ENCODE assay signal across 13 cellular contexts in genomic region chr2:215751200-215751910, GRCh38.
DNase-seq lines count a peak whose midpoint lies in the region; ATAC-seq and TF ChIP-seq lines count a peak whose summit lies in the region.
"Had no signal": no experiment of that assay in that cellular context is flagged by ENCODE, and none has a peak within 500 bp of the region (broad histone marks: within the 10 kb centered on the region; RNA-seq: fewer than 3 reads in every experiment).

No MANE protein-coding gene starts in this region.

- H3K27me3 ChIP-seq in foreskin keratinocyte = no peaks in the 10 kb centered on the region
- H3K27me3 ChIP-seq: BLaER1 treated with 17β-estradiol and CSF1 and Interleukin-3, amounts not matched to agents 10 nM and 100 nM; gastrocnemius medialis had no signal

- H3K4me1 Mint-ChIP-seq in activated T-helper 17 cell treated with anti-CD3 and anti-CD28 coated beads, Interleukin-2, amount 50 U/mL, for 72 hours = peaks cover 11% of the 10 kb centered on the region
- H3K4me1 Mint-ChIP-seq in immature natural killer cell = peaks cover 21% of the 10 kb centered on the region in 2 donors

- DNase-seq in A172 (ENCODE audit: low spot score) (peak; percentile 33), GM03348 (ENCODE audit: low spot score) (peak; percentile 70), foreskin keratinocyte (peak; percentile 71 to 86), immature natural killer cell (no peak), NCI-H146 treated with DMSO at 0.1 percent for 48 hours (lab: John Stamatoyannopoulos, UW; ENCODE audit: unreplicated experiment) (no peak)
- DNase-seq: gastrocnemius medialis, psoas muscle had no signal

- H3K27ac Mint-ChIP-seq in activated T-helper 17 cell treated with anti-CD3 and anti-CD28 coated beads, Interleukin-2, amount 50 U/mL, for 72 hours = no peak overlapping the region
- no peak overlapping the region for H3K27ac Mint-ChIP-seq in immature natural killer cell
- H3K27ac Mint-ChIP-seq: brain had no signal

- H3K27ac ChIP-seq in foreskin keratinocyte = no peak overlapping the region
- H3K27ac ChIP-seq: gastrocnemius medialis, psoas muscle had no signal

- no peak for TF ChIP-seq CTCF in foreskin keratinocyte (conservative IDR thresholded peaks at IDR 0.05)

- H3K4me1 ChIP-seq in foreskin keratinocyte = no peaks in the 10 kb centered on the region
- H3K4me1 ChIP-seq: psoas muscle had no signal

- peaks cover 4% of the 10 kb centered on the region for H3K27me3 Mint-ChIP-seq in activated T-helper 17 cell treated with anti-CD3 and anti-CD28 coated beads, Interleukin-2, amount 50 U/mL, for 72 hours
- peaks cover 2 to 12% (median 3%) of the 10 kb centered on the region in 3 donors for H3K27me3 Mint-ChIP-seq in immature natural killer cell (ENCODE audit: low read depth in 3 of 3)

- no peaks in the 10 kb centered on the region for H3K9me3 Mint-ChIP-seq in activated T-helper 17 cell treated with anti-CD3 and anti-CD28 coated beads, Interleukin-2, amount 50 U/mL, for 72 hours
- H3K9me3 Mint-ChIP-seq in immature natural killer cell = no peaks in the 10 kb centered on the region
- H3K9me3 Mint-ChIP-seq: brain had no signal

- peak; percentile 28 for ATAC-seq in activated T-helper 17 cell treated with anti-CD3 and anti-CD28 coated beads, Interleukin-2, amount 50 U/mL, for 72 hours (replicated peaks)
- ATAC-seq in foreskin keratinocyte (peak; percentile 47), GM21528 (IDR thresholded peaks at IDR 0.05; ENCODE audit: low FRiP score, unreplicated experiment) (no peak), GM18870 (IDR thresholded peaks at IDR 0.05; ENCODE audit: unreplicated experiment) (no peak)
- ATAC-seq: gastrocnemius medialis, K562, psoas muscle had no signal

- peak overlapping the region; percentile 0 for H3K4me3 Mint-ChIP-seq in activated T-helper 17 cell treated with anti-CD3 and anti-CD28 coated beads, Interleukin-2, amount 50 U/mL, for 72 hours
- peak overlapping the region in 1 of 5 donors; percentile 24 for H3K4me3 Mint-ChIP-seq in immature natural killer cell
- H3K4me3 Mint-ChIP-seq: brain had no signal

- H3K36me3 Mint-ChIP-seq in activated T-helper 17 cell treated with anti-CD3 and anti-CD28 coated beads, Interleukin-2, amount 50 U/mL, for 72 hours (ENCODE audit: low read depth) = no peaks in the 10 kb centered on the region
- no peaks in the 10 kb centered on the region for H3K36me3 Mint-ChIP-seq in immature natural killer cell
- H3K36me3 Mint-ChIP-seq: brain had no signal

Comparison
In these comparisons a context has a peak if more than half of its experiments do, and no peak if none do; other contexts are left out.
1. DNase-seq: peak in A172 (single experiment), GM03348 (single experiment) and foreskin keratinocyte (2 of 2); none in immature natural killer cell (0 of 3) and NCI-H146 treated with DMSO at 0.1 percent for 48 hours (single experiment).
2. ATAC-seq: peak in activated T-helper 17 cell treated with anti-CD3 and anti-CD28 coated beads, Interleukin-2, amount 50 U/mL, for 72 hours (single experiment) and foreskin keratinocyte (single experiment); none in GM21528 (single experiment) and GM18870 (single experiment).